15 cellular contexts compared by ENCODE assay signal in genomic region chr2:25323612-25324189, GRCh38. TPM values are rescaled to one million over a fixed set of nuclear protein-coding genes. Genes with fewer than 3 reads are reported as not detected.
DNase-seq lines count a peak whose midpoint lies in the region; ATAC-seq and TF ChIP-seq lines count a peak whose summit lies in the region.
"Had no signal": no experiment of that assay in that cellular context is flagged by ENCODE, and none has a peak within 500 bp of the region (broad histone marks: within the 10 kb centered on the region; RNA-seq: fewer than 3 reads in every experiment).

No MANE protein-coding gene starts in this region.

- no peak overlapping the region for H2AFZ ChIP-seq in mesenchymal stem cell (ENCODE audit: low read depth, low read length)

- H3K4me3 ChIP-seq in heart right ventricle = no peak overlapping the region
- no peak overlapping the region for H3K4me3 ChIP-seq in mesenchymal stem cell (ENCODE audit: insufficient read depth in 1 of 2, low read depth in 1 of 2, low read length in 2 of 2)
- H3K4me3 ChIP-seq in thyroid gland (replicated peaks in 1 of 3) = no peak overlapping the region
- H3K4me3 ChIP-seq: HAP-1 had no signal

- H3K27ac ChIP-seq in heart right ventricle (peak overlapping the region in 1 of 10 donors; percentile 50), mesenchymal stem cell (ENCODE audit: low read length, poor library complexity, severe bottlenecking) (no peak overlapping the region), thyroid gland (peak overlapping the region in 1 of 3 donors; percentile 43)

- no peaks in the 10 kb centered on the region for H3K27me3 Mint-ChIP-seq in activated naive CD8-positive, alpha-beta T cell treated with anti-CD3 and anti-CD28 coated beads for 36 hours

- H3K4ac ChIP-seq in mesenchymal stem cell (ENCODE audit: low read depth in 1 of 2, low read length in 2 of 2) = no peak overlapping the region

- H3K36me3 ChIP-seq in heart right ventricle (peaks cover 0 to 13% (median 7%) of the 10 kb centered on the region in 9 donors), mesenchymal stem cell (ENCODE audit: control insufficient read depth in 1 of 2, insufficient read depth in 2 of 2, low read depth in 1 of 2, low read length in 2 of 2) (peaks cover 9 to 15% of the 10 kb centered on the region in 2 experiments), thyroid gland (no peaks in the 10 kb centered on the region)
- H3K36me3 ChIP-seq: HAP-1 had no signal

- no peak overlapping the region for H3K23ac ChIP-seq in mesenchymal stem cell (ENCODE audit: low read length in 2 of 2)

- peak overlapping the region; percentile 67 for H3K4me3 Mint-ChIP-seq in activated naive CD8-positive, alpha-beta T cell treated with anti-CD3 and anti-CD28 coated beads for 36 hours

- 67 to 79% methylated on average over 8 of the region's 8 CpGs for WGBS in heart right ventricle, 2 donors
- WGBS in mesenchymal stem cell = 77% methylated on average over 6 of the region's 8 CpGs
- 55 to 57% methylated on average over 8 of the region's 8 CpGs for WGBS in thyroid gland, 2 donors

- no peak overlapping the region for H4K8ac ChIP-seq in mesenchymal stem cell (ENCODE audit: low read length)

- H3K36me3 Mint-ChIP-seq in activated naive CD8-positive, alpha-beta T cell treated with anti-CD3 and anti-CD28 coated beads for 36 hours = peaks cover 62% of the 10 kb centered on the region

- H3K9me3 ChIP-seq in heart right ventricle (peaks cover 0 to 17% (median 7%) of the 10 kb centered on the region in 11 donors), mesenchymal stem cell (ENCODE audit: control insufficient read depth, low read length) (peaks cover 8% of the 10 kb centered on the region), thyroid gland (no peaks in the 10 kb centered on the region)
- H3K9me3 ChIP-seq: HAP-1 had no signal

- no peak overlapping the region for H3K9ac ChIP-seq in mesenchymal stem cell (ENCODE audit: low read length)

- peaks cover 25% of the 10 kb centered on the region for H3K9me3 Mint-ChIP-seq in activated naive CD8-positive, alpha-beta T cell treated with anti-CD3 and anti-CD28 coated beads for 36 hours

- H3K79me1 ChIP-seq in mesenchymal stem cell (replicated peaks; ENCODE audit: low read length, poor library complexity, severe bottlenecking) = peaks cover 55% of the 10 kb centered on the region

- peaks cover 61% of the 10 kb centered on the region for H3K4me1 Mint-ChIP-seq in activated naive CD8-positive, alpha-beta T cell treated with anti-CD3 and anti-CD28 coated beads for 36 hours

- peak in 1 of 2 donors; percentile 13 for TF ChIP-seq POLR2A in thyroid gland (IDR thresholded peaks at IDR 0.05)

- H2AK5ac ChIP-seq in mesenchymal stem cell (ENCODE audit: low read length, severe bottlenecking) = no peak overlapping the region

- no peak overlapping the region for H2BK120ac ChIP-seq in mesenchymal stem cell (ENCODE audit: low read depth, low read length)

- ATAC-seq in left ventricle myocardium superior = peak; percentile 37
- ATAC-seq in heart right ventricle = no peak
- ATAC-seq in GM21381 (IDR thresholded peaks at IDR 0.05; ENCODE audit: unreplicated experiment) = no peak

- peak overlapping the region in 1 of 2 experiments; percentile 44 for H3K14ac ChIP-seq in mesenchymal stem cell (ENCODE audit: low read length in 2 of 2)

- DNase-seq in left ventricle myocardium superior (no peak), heart right ventricle (no peak), mesenchymal stem cell (peak; percentile 27), thyroid gland (peak; percentile 40 to 43), NCI-H1092 treated with DMSO at 0.1 percent for 48 hours (lab: John Stamatoyannopoulos, UW) (no peak), NCI-H226 (no peak)
- DNase-seq in activated naive CD8-positive, alpha-beta T cell treated with anti-CD3 and anti-CD28 coated beads for 36 hours = no peak
- DNase-seq: anterior cingulate cortex, cortex of kidney, DMS53, mammary epithelial cell, NCI-H2171, SIG-M5 had no signal

- H3K4me1 ChIP-seq in heart right ventricle = peaks cover 2 to 44% (median 27%) of the 10 kb centered on the region in 9 donors
- H3K4me1 ChIP-seq in mesenchymal stem cell (ENCODE audit: control insufficient read depth, insufficient read depth, low read depth, low read length) = peaks cover 18% of the 10 kb centered on the region
- H3K4me1 ChIP-seq in thyroid gland = peaks cover 7 to 24% of the 10 kb centered on the region in 2 donors

- peak overlapping the region; percentile 90 for H3K27ac Mint-ChIP-seq in activated naive CD8-positive, alpha-beta T cell treated with anti-CD3 and anti-CD28 coated beads for 36 hours

- no peak overlapping the region for H2BK15ac ChIP-seq in mesenchymal stem cell (ENCODE audit: low read depth, poor library complexity, severe bottlenecking)

- no peak for TF ChIP-seq CTCF in heart right ventricle (IDR thresholded peaks at IDR 0.05)
- TF ChIP-seq CTCF in thyroid gland (IDR thresholded peaks at IDR 0.05) = no peak

- no peaks in the 10 kb centered on the region for H3K27me3 ChIP-seq in heart right ventricle
- H3K27me3 ChIP-seq in mesenchymal stem cell (ENCODE audit: control insufficient read depth in 1 of 2, insufficient read depth in 1 of 2, low read length in 2 of 2) = no peaks in the 10 kb centered on the region
- no peaks in the 10 kb centered on the region for H3K27me3 ChIP-seq in thyroid gland

- intact Hi-C loops in left ventricle myocardium superior (cut with micrococcal nuclease) = no loop called here
- intact Hi-C loops in heart right ventricle (cut with DNase I) = no loop called here
- intact Hi-C loops in thyroid gland (cut with DNase I) = no loop called here

- H2BK12ac ChIP-seq in mesenchymal stem cell (ENCODE audit: low read length in 2 of 2) = no peak overlapping the region

- no peak overlapping the region for H2BK5ac ChIP-seq in mesenchymal stem cell (ENCODE audit: low read depth, low read length, poor library complexity, severe bottlenecking)

- no peak overlapping the region for H3K4me2 ChIP-seq in mesenchymal stem cell (ENCODE audit: low read length, poor library complexity, severe bottlenecking)

- H3K18ac ChIP-seq in mesenchymal stem cell (ENCODE audit: low read depth in 1 of 2, low read length in 2 of 2) = no peak overlapping the region

- H4K91ac ChIP-seq in mesenchymal stem cell (ENCODE audit: low read length) = no peak overlapping the region

RNA-seq across cellular contexts. Expression of gene DNMT3A, which starts 18.0 kb away (rescaled TPM):
- total RNA-seq in left ventricle myocardium superior = 21.1 TPM
- total RNA-seq in heart right ventricle = 10 to 100 TPM; 14.8 to 23.7 (median 19.4) TPM
- polyA plus RNA-seq in heart right ventricle = 10 to 100 TPM in 1 of 2 donors, 1 to 10 TPM in 1; 4.7 to 10.3 TPM
- 10 to 100 TPM; 90.7 to 92.2 TPM for total RNA-seq in activated naive CD8-positive, alpha-beta T cell treated with anti-CD3 and anti-CD28 coated beads for 36 hours
- polyA plus RNA-seq in mesenchymal stem cell (2013, experiment 1 of 2) = 10.8 TPM
- 10.1 TPM for polyA plus RNA-seq in mesenchymal stem cell (2013, experiment 2 of 2)
- 10 to 100 TPM; 17.3 to 40.9 (median 18.8) TPM for total RNA-seq in thyroid gland

Comparison
In these comparisons a context has a peak if more than half of its experiments do, and no peak if none do; other contexts are left out.
1. DNase-seq: peak in mesenchymal stem cell (single experiment) and thyroid gland (2 of 2); none in left ventricle myocardium superior (single experiment), heart right ventricle (0 of 2), activated naive CD8-positive, alpha-beta T cell treated with anti-CD3 and anti-CD28 coated beads for 36 hours (single experiment), NCI-H1092 treated with DMSO at 0.1 percent for 48 hours (single experiment) and NCI-H226 (single experiment).